ENCODE assay signal across 11 cellular contexts in genomic region chr15:59399465-59400102, GRCh38. TPM values are rescaled to one million over a fixed set of nuclear protein-coding genes. Genes with fewer than 3 reads are reported as not detected.
DNase-seq lines count a peak whose midpoint lies in the region; ATAC-seq and TF ChIP-seq lines count a peak whose summit lies in the region.
"Had no signal": no experiment of that assay in that cellular context is flagged by ENCODE, and none has a peak within 500 bp of the region (broad histone marks: within the 10 kb centered on the region; RNA-seq: fewer than 3 reads in every experiment).

No MANE protein-coding gene starts in this region.

- no peak for TF ChIP-seq CTCF in CD14-positive monocyte (IDR thresholded peaks at IDR 0.05)
- no peak for TF ChIP-seq CTCF in CD4-positive, alpha-beta T cell (IDR thresholded peaks at IDR 0.05)
- no peak for TF ChIP-seq CTCF in BE2C (IDR thresholded peaks at IDR 0.05; ENCODE audit: low read depth, low read length)

- CTCF ChIA-PET in CD4-positive, alpha-beta T cell (lab: Charles Lee) = no interaction called here

- H3K27me3 ChIP-seq in CD4-positive, alpha-beta T cell (ENCODE audit: control insufficient read depth, insufficient read depth, low read length) = peaks cover 6% of the 10 kb centered on the region
- H3K27me3 ChIP-seq in BE2C = peaks cover 44% of the 10 kb centered on the region
- H3K27me3 ChIP-seq: breast epithelium had no signal

- peak overlapping the region; percentile 85 to 94 (median 91) for H3K27ac Mint-ChIP-seq in CD14-positive monocyte
- H3K27ac Mint-ChIP-seq in CD4-positive, alpha-beta T cell = no peak overlapping the region
- no peak overlapping the region for H3K27ac Mint-ChIP-seq in activated naive CD4-positive, alpha-beta T cell treated with anti-CD3 and anti-CD28 coated beads, Interleukin-2, amount 50 U/mL, for 72 hours

- no peaks in the 10 kb centered on the region for H3K4me1 ChIP-seq in BE2C
- H3K4me1 ChIP-seq: breast epithelium had no signal

- H3K36me3 ChIP-seq in BE2C = no peaks in the 10 kb centered on the region
- H3K36me3 ChIP-seq: breast epithelium had no signal

- no peaks in the 10 kb centered on the region for H3K9me3 ChIP-seq in CD4-positive, alpha-beta T cell (ENCODE audit: control insufficient read depth, low read length)
- no peaks in the 10 kb centered on the region; the same call in 1 of the 2 replicates for H3K9me3 ChIP-seq in BE2C
- H3K9me3 ChIP-seq: breast epithelium had no signal

- POLR2A ChIA-PET in CD4-positive, alpha-beta T cell (lab: Charles Lee) = no interaction called here

- peak; percentile 61 for DNase-seq in CD14-positive monocyte (ENCODE audit: low spot score)
- no peak for DNase-seq in CD4-positive, alpha-beta T cell
- DNase-seq in activated naive CD4-positive, alpha-beta T cell treated with anti-CD3 and anti-CD28 coated beads, Interleukin-2, amount 50 U/mL, for 72 hours (ENCODE audit: low spot score in 2 of 2) = no peak
- no peak for DNase-seq in BE2C
- no peak for DNase-seq in NCI-H1436 treated with DMSO at 0.1 percent for 48 hours (lab: John Stamatoyannopoulos, UW)

- H3K27ac ChIP-seq in CD4-positive, alpha-beta T cell (ENCODE audit: low read depth, low read length) = no peak overlapping the region
- H3K27ac ChIP-seq: breast epithelium, VCaP had no signal

- H3K4me1 Mint-ChIP-seq in CD14-positive monocyte = peaks cover 70% of the 10 kb centered on the region
- no peaks in the 10 kb centered on the region for H3K4me1 Mint-ChIP-seq in CD4-positive, alpha-beta T cell (ENCODE audit: low read depth)

- H3K4me3 Mint-ChIP-seq in CD14-positive monocyte = peak overlapping the region; percentile 67 to 80
- H3K4me3 Mint-ChIP-seq in CD4-positive, alpha-beta T cell = no peak overlapping the region

- intact Hi-C loops in CD14-positive monocyte (cut with micrococcal nuclease) = no loop called here
- intact Hi-C loops in CD4-positive, alpha-beta T cell (cut with DNase I, micrococcal nuclease) = no loop called here

- peak; percentile 77 for ATAC-seq in GM19328 (IDR thresholded peaks at IDR 0.05; ENCODE audit: unreplicated experiment)
- ATAC-seq in HG03060 (IDR thresholded peaks at IDR 0.05; ENCODE audit: low read depth, unreplicated experiment) = peak; percentile 70
- no peak for ATAC-seq in CD4-positive, alpha-beta T cell (ENCODE audit: poor library complexity)
- ATAC-seq in activated naive CD4-positive, alpha-beta T cell treated with anti-CD3 and anti-CD28 coated beads, Interleukin-2, amount 50 U/mL, for 72 hours = no peak

- TF ChIP-seq POLR2A in Raji (IDR thresholded peaks at IDR 0.05; ENCODE audit: insufficient read depth, low read depth, low read length) = peak; percentile 51; the same call in 1 of the 2 replicates

- no peaks in the 10 kb centered on the region for H3K36me3 Mint-ChIP-seq in CD14-positive monocyte
- H3K36me3 Mint-ChIP-seq in CD4-positive, alpha-beta T cell (ENCODE audit: low read depth) = no peaks in the 10 kb centered on the region
- no peaks in the 10 kb centered on the region for H3K36me3 Mint-ChIP-seq in activated naive CD4-positive, alpha-beta T cell treated with anti-CD3 and anti-CD28 coated beads, Interleukin-2, amount 50 U/mL, for 72 hours

- peaks cover 0 to 1% (median 0%) of the 10 kb centered on the region in 3 donors for H3K27me3 Mint-ChIP-seq in CD14-positive monocyte (ENCODE audit: low read depth in 3 of 3)
- H3K27me3 Mint-ChIP-seq in CD4-positive, alpha-beta T cell = peaks cover 18% of the 10 kb centered on the region

- no peak overlapping the region for H3K4me3 ChIP-seq in BE2C (ENCODE audit: low read depth, low read length)
- H3K4me3 ChIP-seq: breast epithelium, skin epidermis had no signal

- H3K9me3 Mint-ChIP-seq in CD14-positive monocyte = no peaks in the 10 kb centered on the region
- H3K9me3 Mint-ChIP-seq in CD4-positive, alpha-beta T cell = no peaks in the 10 kb centered on the region
- no peaks in the 10 kb centered on the region for H3K9me3 Mint-ChIP-seq in activated naive CD4-positive, alpha-beta T cell treated with anti-CD3 and anti-CD28 coated beads, Interleukin-2, amount 50 U/mL, for 72 hours

RNA-seq across cellular contexts. Expression of gene MYO1E, which starts 26.9 kb away (rescaled TPM):
- polyA plus RNA-seq in CD14-positive monocyte = 10 to 100 TPM in 1 of 2 donors, 1 to 10 TPM in 1; 5.5 to 16.2 TPM
- total RNA-seq in CD4-positive, alpha-beta T cell = under 1 TPM; 0.59 to 0.63 TPM
- total RNA-seq in activated naive CD4-positive, alpha-beta T cell treated with anti-CD3 and anti-CD28 coated beads, Interleukin-2, amount 50 U/mL, for 72 hours = 10 to 100 TPM in 1 of 2 donors, 1 to 10 TPM in 1; 2.1 to 42.0 TPM
- 0.06 TPM for polyA plus RNA-seq in BE2C (2012; ENCODE audit: insufficient read depth, insufficient read length, low read depth)

RNA-seq across cellular contexts. Expression of gene FAM81A, which starts 38.4 kb away (rescaled TPM):
- polyA plus RNA-seq in CD14-positive monocyte = under 1 TPM in 1 of 2 donors, not detected in 1; 0.66 TPM
- not detected for total RNA-seq in CD4-positive, alpha-beta T cell
- under 1 TPM; 0.09 to 0.41 TPM for total RNA-seq in activated naive CD4-positive, alpha-beta T cell treated with anti-CD3 and anti-CD28 coated beads, Interleukin-2, amount 50 U/mL, for 72 hours
- polyA plus RNA-seq in BE2C (2012; ENCODE audit: insufficient read depth, insufficient read length, low read depth) = 1.3 TPM

Comparison
In these comparisons a context has a peak if more than half of its experiments do, and no peak if none do; other contexts are left out.
1. H3K27ac Mint-ChIP-seq: peak in CD14-positive monocyte (7 of 7); none in CD4-positive, alpha-beta T cell (single experiment) and activated naive CD4-positive, alpha-beta T cell treated with anti-CD3 and anti-CD28 coated beads, Interleukin-2, amount 50 U/mL, for 72 hours (0 of 2).
2. ATAC-seq: peak in GM19328 (single experiment) and HG03060 (single experiment); none in CD4-positive, alpha-beta T cell (single experiment) and activated naive CD4-positive, alpha-beta T cell treated with anti-CD3 and anti-CD28 coated beads, Interleukin-2, amount 50 U/mL, for 72 hours (0 of 2).